In the genomic region with DNA sequence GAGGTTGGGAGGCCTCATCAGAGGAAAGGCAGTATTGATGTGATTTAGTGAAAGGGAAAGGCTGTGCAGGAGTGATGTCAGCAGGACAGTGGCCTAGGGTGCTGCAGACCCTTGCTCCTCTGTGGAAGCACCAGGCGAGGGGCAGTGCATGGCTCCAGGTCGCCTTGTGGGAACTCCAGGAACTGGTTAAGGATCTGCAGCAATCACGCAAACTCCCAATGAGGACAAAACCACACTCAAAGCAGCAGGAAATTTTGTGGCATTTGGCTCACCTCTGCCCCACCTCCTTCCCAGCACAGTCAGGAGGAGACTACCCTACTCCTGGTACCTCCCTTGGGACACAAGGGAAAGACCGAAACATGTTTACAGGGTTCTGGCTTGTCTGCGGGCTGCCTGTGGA, we compare ENCODE assay signal across 7 cellular contexts.
DNase-seq lines count a peak whose midpoint lies in the region; ATAC-seq and TF ChIP-seq lines count a peak whose summit lies in the region.
"Not testable (repeated sequence)": the region's sequence is repeated elsewhere in the genome, so short reads cannot be mapped to it uniquely, and the experiment has no call there.

No MANE protein-coding gene starts in this region.

- not testable (repeated sequence) for TF ChIP-seq EP300 in stomach (IDR thresholded peaks at IDR 0.05)

- not testable (repeated sequence) for H3K4me1 ChIP-seq in stomach

- not testable (repeated sequence) for H3K27ac Mint-ChIP-seq in activated naive CD8-positive, alpha-beta T cell treated with anti-CD3 and anti-CD28 coated beads, Interleukin-2, amount 10 ng/mL, durations not matched to agents 7 days and 5 days; osteocyte (ENCODE audit: unreplicated experiment)
- peak overlapping the region; percentile 97 for H3K27ac Mint-ChIP-seq in glutamatergic neuron (ENCODE audit: unreplicated experiment)

- not testable (repeated sequence) for ATAC-seq in activated naive CD8-positive, alpha-beta T cell treated with anti-CD3 and anti-CD28 coated beads, Interleukin-2, amount 10 ng/mL, durations not matched to agents 7 days and 5 days (ENCODE audit: low read depth)

- TF ChIP-seq CTCF in glutamatergic neuron (IDR thresholded peaks at IDR 0.05; ENCODE audit: partially characterized antibody, unreplicated experiment); osteocyte (IDR thresholded peaks at IDR 0.05); stomach (IDR thresholded peaks at IDR 0.05): not testable (repeated sequence)

- intact Hi-C loops in stomach (cut with DNase I; ENCODE audit: low total_unique reads), result not testable (repeated sequence)

- WGBS in stomach, 5 donors, result 81 to 99% (median 96%) methylated on average over 5 of the region's 5 CpGs

- H3K9me3 ChIP-seq in stomach, result not testable (repeated sequence)

- not testable (repeated sequence) for H3K27ac ChIP-seq in stomach

- not testable (repeated sequence) for TF ChIP-seq POLR2A in stomach (IDR thresholded peaks at IDR 0.05)

- not testable (repeated sequence) for H3K4me3 Mint-ChIP-seq in activated naive CD8-positive, alpha-beta T cell treated with anti-CD3 and anti-CD28 coated beads, Interleukin-2, amount 10 ng/mL, durations not matched to agents 7 days and 5 days; osteocyte (ENCODE audit: unreplicated experiment)
- H3K4me3 Mint-ChIP-seq in glutamatergic neuron (ENCODE audit: unreplicated experiment), result peak overlapping the region; percentile 69

- H3K27me3 ChIP-seq in stomach, result not testable (repeated sequence)

- not testable (repeated sequence) for H3K36me3 Mint-ChIP-seq in activated naive CD8-positive, alpha-beta T cell treated with anti-CD3 and anti-CD28 coated beads, Interleukin-2, amount 10 ng/mL, durations not matched to agents 7 days and 5 days; osteocyte (ENCODE audit: unreplicated experiment)
- H3K36me3 Mint-ChIP-seq in glutamatergic neuron (ENCODE audit: unreplicated experiment), result peaks cover 12% of the 10 kb centered on the region

- H3K9me3 Mint-ChIP-seq in activated naive CD8-positive, alpha-beta T cell treated with anti-CD3 and anti-CD28 coated beads, Interleukin-2, amount 10 ng/mL, durations not matched to agents 7 days and 5 days, result not testable (repeated sequence)
- H3K9me3 Mint-ChIP-seq in glutamatergic neuron (ENCODE audit: unreplicated experiment), result peaks cover 15% of the 10 kb centered on the region
- H3K9me3 Mint-ChIP-seq in osteocyte (ENCODE audit: unreplicated experiment), result peaks cover 21% of the 10 kb centered on the region

- DNase-seq in DMS 273 treated with DMSO at 0.1 percent for 48 hours (lab: John Stamatoyannopoulos, UW), result peak; percentile 41
- DNase-seq in NCI-H69 (lab: John Stamatoyannopoulos, UW), result peak; percentile 35
- DNase-seq in activated CD8-positive, alpha-beta memory T cell treated with anti-CD3 and anti-CD28 coated beads for 24 hours, result peak; percentile 30
- DNase-seq in activated naive CD8-positive, alpha-beta T cell treated with anti-CD3 and anti-CD28 coated beads, Interleukin-2, amount 10 ng/mL, durations not matched to agents 7 days and 5 days, result peak; percentile 10
- not testable (repeated sequence) for DNase-seq in glutamatergic neuron
- peak; percentile 64 for DNase-seq in osteocyte (ENCODE audit: extremely low spot score, unreplicated experiment)
- DNase-seq in stomach, result peak; percentile 7

- H3K27me3 Mint-ChIP-seq in activated naive CD8-positive, alpha-beta T cell treated with anti-CD3 and anti-CD28 coated beads, Interleukin-2, amount 10 ng/mL, durations not matched to agents 7 days and 5 days, result peaks cover 33% of the 10 kb centered on the region
- H3K27me3 Mint-ChIP-seq in glutamatergic neuron (ENCODE audit: unreplicated experiment) (peaks cover 17% of the 10 kb centered on the region), osteocyte (ENCODE audit: unreplicated experiment) (peaks cover 22% of the 10 kb centered on the region)

- H3K4me3 ChIP-seq in stomach, result not testable (repeated sequence)

- H3K36me3 ChIP-seq in stomach, result not testable (repeated sequence)

- H3K4me1 Mint-ChIP-seq in activated naive CD8-positive, alpha-beta T cell treated with anti-CD3 and anti-CD28 coated beads, Interleukin-2, amount 10 ng/mL, durations not matched to agents 7 days and 5 days; osteocyte (ENCODE audit: unreplicated experiment): not testable (repeated sequence)
- peaks cover 36% of the 10 kb centered on the region for H3K4me1 Mint-ChIP-seq in glutamatergic neuron (ENCODE audit: low read depth, unreplicated experiment)

- POLR2A ChIA-PET in activated naive CD8-positive, alpha-beta T cell treated with anti-CD3 and anti-CD28 coated beads, Interleukin-2, amount 10 ng/mL, durations not matched to agents 7 days and 5 days (lab: Charles Lee), result not testable (repeated sequence)
